In the genomic region with DNA sequence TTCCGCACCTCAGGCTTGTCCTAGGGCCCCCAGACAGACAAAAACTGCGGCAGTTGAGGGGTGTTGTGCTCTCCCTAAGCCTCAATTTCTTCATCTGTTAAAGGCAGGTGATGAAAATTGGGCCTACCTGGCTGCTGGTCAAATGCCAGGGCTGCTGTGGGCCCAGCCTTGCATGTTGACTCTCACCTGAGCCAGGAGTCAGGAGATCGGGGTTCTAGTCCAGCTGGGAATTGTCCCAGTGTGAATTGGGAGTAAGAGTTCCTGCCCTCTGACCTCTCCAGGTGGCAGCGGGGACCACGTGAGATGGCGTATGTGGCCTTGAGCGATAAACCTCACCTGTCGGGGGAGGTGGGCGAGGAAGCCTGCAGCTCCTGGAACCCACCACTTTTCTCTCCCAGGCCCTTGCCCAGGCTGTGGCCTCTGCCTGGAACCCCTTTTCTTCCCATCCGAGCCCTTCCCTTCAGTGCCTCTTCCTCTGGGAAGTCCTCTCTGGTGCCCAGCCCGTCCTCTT, we compare ENCODE assay signal across 9 cellular contexts.
DNase-seq lines count a peak whose midpoint lies in the region; ATAC-seq and TF ChIP-seq lines count a peak whose summit lies in the region.
"Had no signal": no experiment of that assay in that cellular context is flagged by ENCODE, and none has a peak within 500 bp of the region (broad histone marks: within the 10 kb centered on the region; RNA-seq: fewer than 3 reads in every experiment).

No MANE protein-coding gene starts in this region.

- H3K4me3 Mint-ChIP-seq in CD4-positive, alpha-beta T cell, result peak overlapping the region; percentile 65
- H3K4me3 Mint-ChIP-seq in WTC11, result peak overlapping the region; percentile 18; the same call in 1 of the 2 replicates

- no peaks in the 10 kb centered on the region for H3K79me2 ChIP-seq in hepatocyte

- H3K4me1 ChIP-seq in hepatocyte (ENCODE audit: insufficient read depth), result peaks cover 43% of the 10 kb centered on the region

- POLR2A ChIA-PET in CD4-positive, alpha-beta T cell (lab: Charles Lee), result interaction anchor here (0.9 to 3.5 kb wide), 4 partner anchors 12 to 182 kb away, joined by 3 to 14 read pairs (median 8); no protein-coding TSS in a partner anchor
- POLR2A ChIA-PET in WTC11 (lab: Charles Lee), result no interaction called here

- ATAC-seq in CD4-positive, alpha-beta T cell (ENCODE audit: poor library complexity), result no peak
- no peak for ATAC-seq in WTC11
- ATAC-seq in sciatic nerve, result no peak
- no peak for ATAC-seq in HG02571 (IDR thresholded peaks at IDR 0.05; ENCODE audit: unreplicated experiment)
- ATAC-seq in HG03521 (IDR thresholded peaks at IDR 0.05; ENCODE audit: unreplicated experiment), result no peak

- 95% methylated on average over 11 of the region's 11 CpGs for WGBS in hepatocyte (ENCODE audit: low lambda C conversion rate, missing lambda C conversion rate)

- no peaks in the 10 kb centered on the region for H3K9me3 Mint-ChIP-seq in CD4-positive, alpha-beta T cell
- H3K9me3 Mint-ChIP-seq in WTC11, result no peaks in the 10 kb centered on the region

- peak in 1 of 10 experiments; percentile 31 for DNase-seq in CD4-positive, alpha-beta T cell
- peak; percentile 9 for DNase-seq in WTC11 (ENCODE audit: low spot score)
- DNase-seq in hepatocyte (ENCODE audit: low spot score), result no peak
- peak; percentile 63 for DNase-seq in sciatic nerve (ENCODE audit: low spot score)
- no peak for DNase-seq in amniotic stem cell (lab: John Stamatoyannopoulos, UW)
- no peak for DNase-seq in LoVo (ENCODE audit: low spot score)
- DNase-seq: NCI-H345 had no signal

- H3K27ac ChIP-seq in CD4-positive, alpha-beta T cell (ENCODE audit: low read depth, low read length), result no peak overlapping the region
- peak overlapping the region; percentile 92 for H3K27ac ChIP-seq in hepatocyte

- peaks cover 17% of the 10 kb centered on the region for H3K4me1 Mint-ChIP-seq in CD4-positive, alpha-beta T cell (ENCODE audit: low read depth)
- peaks cover 22% of the 10 kb centered on the region for H3K4me1 Mint-ChIP-seq in WTC11

- intact Hi-C loops in CD4-positive, alpha-beta T cell (cut with DNase I, micrococcal nuclease), result loop anchor here (2.0 to 5.0 kb wide), 5 partner anchors 96 to 289 kb away; a partner anchor contains a TSS
- intact Hi-C loops in sciatic nerve (cut with DNase I), result no loop called here

- H3K36me3 Mint-ChIP-seq in CD4-positive, alpha-beta T cell (ENCODE audit: low read depth), result no peaks in the 10 kb centered on the region
- no peaks in the 10 kb centered on the region for H3K36me3 Mint-ChIP-seq in WTC11

- H3K9me2 ChIP-seq in hepatocyte (replicated peaks; ENCODE audit: insufficient read depth), result no peaks in the 10 kb centered on the region

- no peaks in the 10 kb centered on the region for H4K20me1 ChIP-seq in hepatocyte (ENCODE audit: insufficient read depth, poor library complexity, severe bottlenecking)

- H2AFZ ChIP-seq in hepatocyte, result no peak overlapping the region

- no peak overlapping the region for H3K4me3 ChIP-seq in hepatocyte

- no peak for TF ChIP-seq CTCF in CD4-positive, alpha-beta T cell (IDR thresholded peaks at IDR 0.05)
- TF ChIP-seq CTCF in WTC11 (IDR thresholded peaks at IDR 0.05) (no peak), hepatocyte (IDR thresholded peaks at IDR 0.05; ENCODE audit: poor library complexity) (no peak)

- H3K4me2 ChIP-seq in hepatocyte, result peak overlapping the region; percentile 82

- no peak overlapping the region for H3K27ac Mint-ChIP-seq in CD4-positive, alpha-beta T cell
- no peak overlapping the region for H3K27ac Mint-ChIP-seq in WTC11

- no peaks in the 10 kb centered on the region for H3K27me3 Mint-ChIP-seq in CD4-positive, alpha-beta T cell
- H3K27me3 Mint-ChIP-seq in WTC11 (ENCODE audit: low read depth), result no peaks in the 10 kb centered on the region

- H3K27me3 ChIP-seq in CD4-positive, alpha-beta T cell (ENCODE audit: control insufficient read depth, insufficient read depth, low read length), result no peaks in the 10 kb centered on the region
- H3K27me3 ChIP-seq in hepatocyte, result no peaks in the 10 kb centered on the region

- H3K36me3 ChIP-seq in hepatocyte (replicated peaks; ENCODE audit: insufficient read depth, low read depth), result no peaks in the 10 kb centered on the region

- CTCF ChIA-PET in CD4-positive, alpha-beta T cell (lab: Charles Lee), result interaction anchor here (0.9 kb wide), 1 partner anchor 183 kb away, joined by 5 read pairs; no protein-coding TSS in a partner anchor
- CTCF ChIA-PET in WTC11 (lab: Charles Lee), result interaction anchor here (1.1 to 2.1 kb wide), 6 partner anchors 13 to 290 kb away, joined by 3 to 7 read pairs (median 4); no protein-coding TSS in a partner anchor

- H3K9me3 ChIP-seq in CD4-positive, alpha-beta T cell (ENCODE audit: control insufficient read depth, low read length), result no peaks in the 10 kb centered on the region
- no peaks in the 10 kb centered on the region for H3K9me3 ChIP-seq in hepatocyte (ENCODE audit: low read depth)

TF ChIP-seq in WTC11, 78 proteins besides CTCF, POLR2A, EP300 and RAD21 (continues in another document):
- TF ChIP-seq CBFB (CRISPR knock-in tag; IDR thresholded peaks at IDR 0.05; ENCODE audit: low read depth) (no peak), JUN (CRISPR knock-in tag; IDR thresholded peaks at IDR 0.05) (no peak), FOXJ3 (CRISPR knock-in tag; IDR thresholded peaks at IDR 0.05; ENCODE audit: borderline replicate concordance) (no peak), FOXK1 (CRISPR knock-in tag; IDR thresholded peaks at IDR 0.05) (no peak), IRF2 (CRISPR knock-in tag; IDR thresholded peaks at IDR 0.05; ENCODE audit: borderline replicate concordance, low read depth) (no peak), ZNF423 (CRISPR knock-in tag; IDR thresholded peaks at IDR 0.05) (no peak), ZNF416 (CRISPR knock-in tag; IDR thresholded peaks at IDR 0.05) (no peak)
- TF ChIP-seq, protein P1, sequence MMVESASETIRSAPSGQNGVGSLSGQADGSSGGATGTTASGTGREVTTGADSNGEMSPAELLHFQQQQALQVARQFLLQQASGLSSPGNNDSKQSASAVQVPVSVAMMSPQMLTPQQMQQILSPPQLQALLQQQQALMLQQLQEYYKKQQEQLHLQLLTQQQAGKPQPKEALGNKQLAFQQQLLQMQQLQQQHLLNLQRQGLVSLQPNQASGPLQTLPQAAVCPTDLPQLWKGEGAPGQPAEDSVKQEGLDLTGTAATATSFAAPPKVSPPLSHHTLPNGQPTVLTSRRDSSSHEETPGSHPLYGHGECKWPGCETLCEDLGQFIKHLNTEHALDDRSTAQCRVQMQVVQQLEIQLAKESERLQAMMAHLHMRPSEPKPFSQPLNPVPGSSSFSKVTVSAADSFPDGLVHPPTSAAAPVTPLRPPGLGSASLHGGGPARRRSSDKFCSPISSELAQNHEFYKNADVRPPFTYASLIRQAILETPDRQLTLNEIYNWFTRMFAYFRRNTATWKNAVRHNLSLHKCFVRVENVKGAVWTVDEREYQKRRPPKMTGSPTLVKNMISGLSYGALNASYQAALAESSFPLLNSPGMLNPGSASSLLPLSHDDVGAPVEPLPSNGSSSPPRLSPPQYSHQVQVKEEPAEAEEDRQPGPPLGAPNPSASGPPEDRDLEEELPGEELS (CRISPR knock-in tag; IDR thresholded peaks at IDR 0.05), result no peak
- TF ChIP-seq, protein P2, sequence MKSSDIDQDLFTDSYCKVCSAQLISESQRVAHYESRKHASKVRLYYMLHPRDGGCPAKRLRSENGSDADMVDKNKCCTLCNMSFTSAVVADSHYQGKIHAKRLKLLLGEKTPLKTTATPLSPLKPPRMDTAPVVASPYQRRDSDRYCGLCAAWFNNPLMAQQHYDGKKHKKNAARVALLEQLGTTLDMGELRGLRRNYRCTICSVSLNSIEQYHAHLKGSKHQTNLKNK (CRISPR knock-in tag; IDR thresholded peaks at IDR 0.05), result no peak
- TF ChIP-seq, protein P3, sequence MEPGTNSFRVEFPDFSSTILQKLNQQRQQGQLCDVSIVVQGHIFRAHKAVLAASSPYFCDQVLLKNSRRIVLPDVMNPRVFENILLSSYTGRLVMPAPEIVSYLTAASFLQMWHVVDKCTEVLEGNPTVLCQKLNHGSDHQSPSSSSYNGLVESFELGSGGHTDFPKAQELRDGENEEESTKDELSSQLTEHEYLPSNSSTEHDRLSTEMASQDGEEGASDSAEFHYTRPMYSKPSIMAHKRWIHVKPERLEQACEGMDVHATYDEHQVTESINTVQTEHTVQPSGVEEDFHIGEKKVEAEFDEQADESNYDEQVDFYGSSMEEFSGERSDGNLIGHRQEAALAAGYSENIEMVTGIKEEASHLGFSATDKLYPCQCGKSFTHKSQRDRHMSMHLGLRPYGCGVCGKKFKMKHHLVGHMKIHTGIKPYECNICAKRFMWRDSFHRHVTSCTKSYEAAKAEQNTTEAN (CRISPR knock-in tag; IDR thresholded peaks at IDR 0.05), result no peak
- TF ChIP-seq, protein P4, sequence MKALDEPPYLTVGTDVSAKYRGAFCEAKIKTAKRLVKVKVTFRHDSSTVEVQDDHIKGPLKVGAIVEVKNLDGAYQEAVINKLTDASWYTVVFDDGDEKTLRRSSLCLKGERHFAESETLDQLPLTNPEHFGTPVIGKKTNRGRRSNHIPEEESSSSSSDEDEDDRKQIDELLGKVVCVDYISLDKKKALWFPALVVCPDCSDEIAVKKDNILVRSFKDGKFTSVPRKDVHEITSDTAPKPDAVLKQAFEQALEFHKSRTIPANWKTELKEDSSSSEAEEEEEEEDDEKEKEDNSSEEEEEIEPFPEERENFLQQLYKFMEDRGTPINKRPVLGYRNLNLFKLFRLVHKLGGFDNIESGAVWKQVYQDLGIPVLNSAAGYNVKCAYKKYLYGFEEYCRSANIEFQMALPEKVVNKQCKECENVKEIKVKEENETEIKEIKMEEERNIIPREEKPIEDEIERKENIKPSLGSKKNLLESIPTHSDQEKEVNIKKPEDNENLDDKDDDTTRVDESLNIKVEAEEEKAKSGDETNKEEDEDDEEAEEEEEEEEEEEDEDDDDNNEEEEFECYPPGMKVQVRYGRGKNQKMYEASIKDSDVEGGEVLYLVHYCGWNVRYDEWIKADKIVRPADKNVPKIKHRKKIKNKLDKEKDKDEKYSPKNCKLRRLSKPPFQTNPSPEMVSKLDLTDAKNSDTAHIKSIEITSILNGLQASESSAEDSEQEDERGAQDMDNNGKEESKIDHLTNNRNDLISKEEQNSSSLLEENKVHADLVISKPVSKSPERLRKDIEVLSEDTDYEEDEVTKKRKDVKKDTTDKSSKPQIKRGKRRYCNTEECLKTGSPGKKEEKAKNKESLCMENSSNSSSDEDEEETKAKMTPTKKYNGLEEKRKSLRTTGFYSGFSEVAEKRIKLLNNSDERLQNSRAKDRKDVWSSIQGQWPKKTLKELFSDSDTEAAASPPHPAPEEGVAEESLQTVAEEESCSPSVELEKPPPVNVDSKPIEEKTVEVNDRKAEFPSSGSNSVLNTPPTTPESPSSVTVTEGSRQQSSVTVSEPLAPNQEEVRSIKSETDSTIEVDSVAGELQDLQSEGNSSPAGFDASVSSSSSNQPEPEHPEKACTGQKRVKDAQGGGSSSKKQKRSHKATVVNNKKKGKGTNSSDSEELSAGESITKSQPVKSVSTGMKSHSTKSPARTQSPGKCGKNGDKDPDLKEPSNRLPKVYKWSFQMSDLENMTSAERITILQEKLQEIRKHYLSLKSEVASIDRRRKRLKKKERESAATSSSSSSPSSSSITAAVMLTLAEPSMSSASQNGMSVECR (CRISPR knock-in tag; IDR thresholded peaks at IDR 0.05; ENCODE audit: borderline replicate concordance), result no peak

Comparison
In these comparisons a context has a peak if more than half of its experiments do, and no peak if none do; other contexts are left out.
1. DNase-seq: peak in WTC11 (single experiment) and sciatic nerve (single experiment); none in hepatocyte (single experiment), amniotic stem cell (single experiment) and LoVo (single experiment).